In the genomic region with DNA sequence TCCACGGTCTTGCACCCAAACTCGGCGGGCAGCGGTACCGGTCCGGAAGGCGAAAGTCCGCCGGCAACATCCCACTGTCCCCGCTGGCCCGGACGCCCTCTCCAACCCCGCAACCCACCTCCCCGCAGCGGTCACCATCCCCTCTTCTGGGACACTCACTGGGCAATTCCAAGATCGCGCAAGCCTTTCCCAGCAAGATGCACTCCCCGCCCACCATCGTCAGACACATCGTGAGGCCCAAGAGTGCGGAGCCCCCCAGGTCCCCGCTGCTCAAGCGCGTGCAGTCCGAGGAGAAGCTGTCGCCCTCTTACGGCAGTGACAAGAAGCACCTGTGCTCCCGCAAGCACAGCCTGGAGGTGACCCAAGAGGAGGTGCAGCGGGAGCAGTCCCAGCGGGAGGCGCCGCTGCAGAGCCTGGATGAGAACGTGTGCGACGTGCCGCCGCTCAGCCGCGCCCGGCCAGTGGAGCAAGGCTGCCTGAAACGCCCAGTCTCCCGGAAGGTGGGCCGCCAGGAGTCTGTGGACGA, we compare ENCODE assay signal across 19 cellular contexts. TPM values are rescaled to one million over a fixed set of nuclear protein-coding genes. Genes with fewer than 3 reads are reported as not detected.
A peak's percentile ranks its signal among the peaks of the same experiment; 100 is the strongest.
DNase-seq lines count a peak whose midpoint lies in the region; ATAC-seq and TF ChIP-seq lines count a peak whose summit lies in the region.
"Had no signal": no experiment of that assay in that cellular context is flagged by ENCODE, and none has a peak within 500 bp of the region (broad histone marks: within the 10 kb centered on the region; RNA-seq: fewer than 3 reads in every experiment).

No MANE protein-coding gene starts in this region.

- no peaks in the 10 kb centered on the region for H3K27me3 Mint-ChIP-seq in T-helper 17 cell
- H3K27me3 Mint-ChIP-seq in effector memory CD8-positive, alpha-beta T cell, result no peaks in the 10 kb centered on the region

- H3K4me1 Mint-ChIP-seq in T-helper 17 cell, result peaks cover 60% of the 10 kb centered on the region
- peaks cover 53 to 64% of the 10 kb centered on the region in 2 donors for H3K4me1 Mint-ChIP-seq in effector memory CD8-positive, alpha-beta T cell (ENCODE audit: low read depth in 2 of 2)

- ATAC-seq in right cardiac atrium (no peak), Right ventricle myocardium superior (ENCODE audit: poor library complexity) (no peak), T-helper 17 cell (no peak)
- no peak for ATAC-seq in effector memory CD8-positive, alpha-beta T cell (replicated peaks)
- ATAC-seq: left lung, mucosa of descending colon had no signal

- 96% methylated on average over 44 of the region's 44 CpGs for WGBS in right cardiac atrium

- TF ChIP-seq CTCF in GM13976 (IDR thresholded peaks at IDR 0.05; ENCODE audit: borderline replicate concordance, control extremely low read depth, extremely low read depth, insufficient read depth, missing control alignments), result no peak

- H3K4me3 ChIP-seq in right cardiac atrium (ENCODE audit: low read length), result no peak overlapping the region
- H3K4me3 ChIP-seq: left lung, mucosa of descending colon, tibial nerve had no signal

- no peaks in the 10 kb centered on the region for H3K36me3 Mint-ChIP-seq in T-helper 17 cell (ENCODE audit: low read depth)
- peaks cover 40% of the 10 kb centered on the region for H3K36me3 Mint-ChIP-seq in effector memory CD8-positive, alpha-beta T cell (ENCODE audit: insufficient read depth)

- H3K9me3 ChIP-seq in right cardiac atrium (ENCODE audit: control insufficient read depth, low read length) (no peaks in the 10 kb centered on the region), T-helper 17 cell (ENCODE audit: control insufficient read depth, low read length, poor library complexity, severe bottlenecking) (no peaks in the 10 kb centered on the region)
- H3K9me3 ChIP-seq: left lung, mucosa of descending colon, neutrophil, tibial nerve had no signal

- H3K27me3 ChIP-seq in right cardiac atrium (ENCODE audit: control insufficient read depth, insufficient read depth), result no peaks in the 10 kb centered on the region
- H3K27me3 ChIP-seq: left lung, neutrophil, tibial nerve had no signal

- in situ Hi-C loops in GM13976 (cut with MboI; ENCODE audit: low sequenced_read_pairs, unreplicated experiment), result no loop called here

- peak overlapping the region; percentile 83 for H3K4me3 Mint-ChIP-seq in T-helper 17 cell
- peak overlapping the region; percentile 74 to 90 for H3K4me3 Mint-ChIP-seq in effector memory CD8-positive, alpha-beta T cell

- no peaks in the 10 kb centered on the region for H3K4me1 ChIP-seq in right cardiac atrium (ENCODE audit: control insufficient read depth, insufficient read depth, low read length)

- H3K27ac Mint-ChIP-seq in T-helper 17 cell, result peak overlapping the region; percentile 97
- peak overlapping the region; percentile 87 to 96 for H3K27ac Mint-ChIP-seq in effector memory CD8-positive, alpha-beta T cell

- peak in 2 of 3 donors; percentile 48 to 57 for DNase-seq in right cardiac atrium
- DNase-seq in Right ventricle myocardium superior, result no peak
- no peak for DNase-seq in T-helper 17 cell
- peak in 1 of 3 experiments; percentile 19 for DNase-seq in effector memory CD8-positive, alpha-beta T cell
- DNase-seq in GM13976 (ENCODE audit: low spot score), result no peak
- no peak for DNase-seq in SW 1271 (lab: John Stamatoyannopoulos, UW)
- no peak for DNase-seq in stimulated activated CD4-positive, alpha-beta T cell treated with anti-CD3 and anti-CD28 coated beads, Interleukin-2, amount 100 ng/mL, for 48 hours
- DNase-seq: activated CD4-positive, alpha-beta T cell treated with anti-CD3 and anti-CD28 coated beads, Interleukin-2, amount 50 U/mL, for 4 hours; Calu3; NCI-H1048; NCI-H2029 treated with DMSO at 0.1 percent for 48 hours; NK-92 treated with Interleukin-12 subunit alpha and Interleukin-12 subunit beta, amount 100 ng/mL, for 24 hours had no signal

- no peaks in the 10 kb centered on the region for H3K9me3 Mint-ChIP-seq in effector memory CD8-positive, alpha-beta T cell

- H3K27ac ChIP-seq in right cardiac atrium (ENCODE audit: low read length), result no peak overlapping the region
- H3K27ac ChIP-seq: KMS-11, left lung, neutrophil, tibial nerve had no signal

- intact Hi-C loops in right cardiac atrium (cut with DNase I), result no loop called here
- intact Hi-C loops in Right ventricle myocardium superior (cut with DNase I), result no loop called here

RNA-seq across cellular contexts. Expression of a gene that starts 33.3 kb away (rescaled TPM):
- total RNA-seq in right cardiac atrium (1 to 10 TPM in 2 of 4 donors, under 1 TPM in 2; 0.48 to 1.4 (median 0.88) TPM), Right ventricle myocardium superior (0.65 TPM), T-helper 17 cell (1 to 10 TPM in 1 of 2 donors, under 1 TPM in 1; 0.05 to 1.3 TPM)
- 0.11 TPM for polyA plus RNA-seq in right cardiac atrium
- total RNA-seq: Calu3, NCI-H460, renal cortical epithelial cell had no signal

Comparison
In these comparisons a context has a peak if more than half of its experiments do, and no peak if none do; other contexts are left out.
1. DNase-seq: peak in right cardiac atrium (2 of 3); none in Right ventricle myocardium superior (single experiment), T-helper 17 cell (0 of 3), GM13976 (single experiment), SW 1271 (0 of 2) and stimulated activated CD4-positive, alpha-beta T cell treated with anti-CD3 and anti-CD28 coated beads, Interleukin-2, amount 100 ng/mL, for 48 hours (0 of 2).